In the genomic region with DNA sequence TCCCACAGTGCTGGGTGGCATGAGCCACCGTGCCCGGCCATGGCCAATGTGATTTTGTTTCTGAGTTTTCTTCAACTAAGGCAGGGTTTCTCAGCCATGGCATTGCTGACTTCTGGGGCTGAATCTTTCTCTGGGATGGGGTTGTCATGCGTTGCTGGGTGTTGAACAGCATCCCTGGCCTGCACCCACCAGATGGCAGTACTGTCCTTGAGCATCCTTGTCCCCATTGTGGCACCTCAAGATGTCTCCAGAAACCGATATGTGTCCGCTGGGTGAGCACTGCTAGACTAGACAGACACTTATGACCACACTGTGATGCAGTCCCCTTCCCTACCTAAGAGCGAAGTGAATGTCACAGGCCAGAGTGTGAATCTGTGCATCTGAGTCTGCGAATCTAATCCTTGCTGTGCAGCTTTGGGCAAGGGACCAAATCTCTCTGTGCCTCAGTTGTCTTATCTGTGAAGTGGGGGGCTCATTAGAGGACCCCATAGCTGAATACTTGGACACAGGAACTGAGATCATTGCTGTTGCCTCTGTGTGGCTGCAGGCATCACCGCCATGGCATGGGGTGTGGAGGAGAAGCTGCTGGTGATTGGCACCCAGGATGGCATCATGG, we compare ENCODE assay signal across 8 cellular contexts. TPM values are rescaled to one million over a fixed set of nuclear protein-coding genes. Genes with fewer than 3 reads are reported as not detected.
DNase-seq lines count a peak whose midpoint lies in the region; ATAC-seq lines count a peak whose summit lies in the region.

No MANE protein-coding gene starts in this region.

- ATAC-seq in HG02840 (IDR thresholded peaks at IDR 0.05; ENCODE audit: low FRiP score, unreplicated experiment): no peak
- ATAC-seq in GM19452 (IDR thresholded peaks at IDR 0.05; ENCODE audit: unreplicated experiment): no peak

- H3K27me3 ChIP-seq in adipocyte (replicated peaks; ENCODE audit: control insufficient read depth, insufficient read depth, low read length): peaks cover 35% of the 10 kb centered on the region

- peaks cover 7% of the 10 kb centered on the region for H3K9me3 ChIP-seq in adipocyte (ENCODE audit: control insufficient read depth, low read length)

- no peak overlapping the region for H3K4me3 ChIP-seq in adipocyte (ENCODE audit: low read length)

- in situ Hi-C loops in SK-MEL-5 (cut with HindIII; ENCODE audit: low pct_unique_long_range_greater_than_20kb, low sequenced_read_pairs): no loop called here

- no peak overlapping the region for H3K9ac ChIP-seq in adipocyte (ENCODE audit: low read length)

- H3K4me1 ChIP-seq in adipocyte (ENCODE audit: control insufficient read depth, insufficient read depth, low read length): no peaks in the 10 kb centered on the region

- no peaks in the 10 kb centered on the region for H3K36me3 ChIP-seq in adipocyte (ENCODE audit: control insufficient read depth, insufficient read depth, low read length, severe bottlenecking)

- DNase-seq in DMS114 treated with DMSO at 0.1 percent for 48 hours (lab: John Stamatoyannopoulos, UW; ENCODE audit: unreplicated experiment) (peak; percentile 69), HT-29 (ENCODE audit: low spot score) (peak; percentile 67), SK-MEL-5 (ENCODE audit: low read depth, low spot score) (peak; percentile 80), adipocyte (ENCODE audit: low read depth) (peak; percentile 16), iPS-NIHi11 (ENCODE audit: low spot score) (peak; percentile 80)
- peak; percentile 39 for DNase-seq in stimulated activated CD4-positive, alpha-beta T cell treated with anti-CD3 and anti-CD28 coated beads, Interleukin-4, amount 100 ng/mL, for 24 hours

RNA-seq across cellular contexts. Expression of a gene that starts 50.3 kb away (rescaled TPM):
- total RNA-seq in HT-29 (2014; rRNA removed; shearing (Covaris generic)): 15.1 and 23.8 TPM in 2 replicates
- total RNA-seq in SK-MEL-5 (2014; rRNA removed; shearing (Covaris generic)): 14.4 and 16.0 TPM in 2 replicates
- 40.8 and 55.0 TPM in 2 replicates for polyA plus RNA-seq in SK-MEL-5 (2015; cell fraction: cytosol; rRNA removed)
- 197 and 218 TPM in 2 replicates for polyA plus RNA-seq in SK-MEL-5 (2015; cell fraction: nucleus; rRNA removed)

RNA-seq across cellular contexts. Expression of a gene that starts 59.3 kb away (rescaled TPM):
- 0.70 and 0.89 TPM in 2 replicates for total RNA-seq in HT-29 (2014; rRNA removed; shearing (Covaris generic))
- 0.16 and 0.21 TPM in 2 replicates for total RNA-seq in SK-MEL-5 (2014; rRNA removed; shearing (Covaris generic))
- polyA plus RNA-seq in SK-MEL-5 (2015; cell fraction: cytosol; rRNA removed): 0.09 and 0.14 TPM in 2 replicates
- 0.07 and 0.15 TPM in 2 replicates for polyA plus RNA-seq in SK-MEL-5 (2015; cell fraction: nucleus; rRNA removed)

Comparison
In these comparisons a context has a peak if more than half of its experiments do, and no peak if none do; other contexts are left out.
1. DNase-seq: peak in every context shown above with its lines; median percentile 80 in SK-MEL-5; 80 in iPS-NIHi11; 69 in DMS114 treated with DMSO at 0.1 percent for 48 hours; 67 in HT-29; 39 in stimulated activated CD4-positive, alpha-beta T cell treated with anti-CD3 and anti-CD28 coated beads, Interleukin-4, amount 100 ng/mL, for 24 hours; 16 in adipocyte.